26 cellular contexts compared by ENCODE assay signal in the genomic region with DNA sequence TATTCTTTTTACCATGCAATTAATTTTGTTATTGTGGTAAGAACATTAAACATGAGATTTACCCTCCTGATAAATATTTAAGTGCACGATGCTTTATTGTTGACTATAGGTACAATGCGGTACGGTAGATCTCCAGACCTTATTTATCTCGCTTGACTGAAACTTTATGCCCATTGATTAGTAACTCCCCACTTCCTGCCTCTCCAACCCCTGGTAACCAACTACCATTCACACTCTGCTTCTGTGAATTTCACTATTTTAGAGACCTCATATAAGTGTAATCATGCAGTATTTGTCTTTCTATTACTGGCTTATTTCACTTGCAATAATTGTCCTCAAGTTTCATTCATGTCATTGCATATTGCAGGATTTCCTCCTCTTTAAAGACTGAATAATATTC.
DNase-seq lines count a peak whose midpoint lies in the region; ATAC-seq and TF ChIP-seq lines count a peak whose summit lies in the region.
"Had no signal": no experiment of that assay in that cellular context is flagged by ENCODE, and none has a peak within 500 bp of the region (broad histone marks: within the 10 kb centered on the region; RNA-seq: fewer than 3 reads in every experiment).

No MANE protein-coding gene starts in this region.

- no peak overlapping the region for H3K4me3 ChIP-seq in effector memory CD4-positive, alpha-beta T cell (ENCODE audit: insufficient read depth, low read depth, low read length, poor library complexity, severe bottlenecking)
- H3K4me3 ChIP-seq: adrenal gland, tibial nerve had no signal

- H3K27me3 ChIP-seq in CD4-positive, alpha-beta T cell (ENCODE audit: control insufficient read depth, insufficient read depth, low read length) = no peaks in the 10 kb centered on the region
- no peaks in the 10 kb centered on the region for H3K27me3 ChIP-seq in effector memory CD4-positive, alpha-beta T cell (replicated peaks; ENCODE audit: control insufficient read depth, insufficient read depth, low read length, poor library complexity, severe bottlenecking)
- H3K27me3 ChIP-seq: adrenal gland, foreskin keratinocyte, heart right ventricle, tibial nerve had no signal

- no peak for DNase-seq in activated CD4-positive, alpha-beta T cell treated with anti-CD3 and anti-CD28 coated beads for 36 hours
- DNase-seq in activated CD4-positive, alpha-beta T cell treated with anti-CD3 and anti-CD28 coated beads for 48 hours = no peak
- no peak for DNase-seq in CD4-positive, alpha-beta T cell
- DNase-seq in T-helper 17 cell = no peak
- no peak for DNase-seq in effector memory CD4-positive, alpha-beta T cell
- no peak for DNase-seq in NCI-H226
- no peak for DNase-seq in stimulated activated CD4-positive, alpha-beta T cell treated with anti-CD3 and anti-CD28 coated beads, Interleukin-12 subunit alpha, Interleukin-12 subunit beta, amount 100 ng/mL, for 4 hours
- DNase-seq: activated CD4-positive, alpha-beta T cell treated with anti-CD3 and anti-CD28 coated beads, Interleukin-2, amount 50 U/mL, for 4 hours; adrenal gland; AML-193; Caco-2; DND-41; foreskin keratinocyte; H7; heart right ventricle; NCI-H1092 treated with DMSO at 0.1 percent for 48 hours; NCI-H187 treated with DMSO at 0.1 percent for 48 hours; NCI-H69; RPMI8226 had no signal

- peaks cover 8% of the 10 kb centered on the region for H3K36me3 Mint-ChIP-seq in activated CD4-positive, alpha-beta T cell treated with anti-CD3 and anti-CD28 coated beads for 36 hours (ENCODE audit: low read depth)
- no peaks in the 10 kb centered on the region for H3K36me3 Mint-ChIP-seq in CD4-positive, alpha-beta T cell (ENCODE audit: low read depth)
- H3K36me3 Mint-ChIP-seq in T-helper 17 cell (ENCODE audit: low read depth) = peaks cover 2% of the 10 kb centered on the region
- H3K36me3 Mint-ChIP-seq: brain had no signal

- H3K36me3 ChIP-seq in effector memory CD4-positive, alpha-beta T cell (ENCODE audit: control insufficient read depth, insufficient read depth, low read length) = no peaks in the 10 kb centered on the region
- H3K36me3 ChIP-seq: adrenal gland, heart right ventricle, tibial nerve had no signal

- H3K4me3 Mint-ChIP-seq in activated CD4-positive, alpha-beta T cell treated with anti-CD3 and anti-CD28 coated beads for 36 hours = peak overlapping the region; percentile 72
- H3K4me3 Mint-ChIP-seq in CD4-positive, alpha-beta T cell = peak overlapping the region; percentile 23
- H3K4me3 Mint-ChIP-seq in T-helper 17 cell = peak overlapping the region; percentile 99
- H3K4me3 Mint-ChIP-seq: brain had no signal

- intact Hi-C loops in activated CD4-positive, alpha-beta T cell treated with anti-CD3 and anti-CD28 coated beads for 36 hours (cut with DNase I, micrococcal nuclease) = loop anchor here (5.0 to 10.0 kb wide), 3 partner anchors 171 to 639 kb away; a partner anchor contains a TSS
- intact Hi-C loops in CD4-positive, alpha-beta T cell (cut with DNase I, micrococcal nuclease) = no loop called here

- POLR2A ChIA-PET in activated CD4-positive, alpha-beta T cell treated with anti-CD3 and anti-CD28 coated beads for 36 hours (lab: Charles Lee) = interaction anchor here (0.6 kb wide), 1 partner anchor 77 kb away, joined by 6 read pairs; no protein-coding TSS in a partner anchor
- POLR2A ChIA-PET in CD4-positive, alpha-beta T cell (lab: Charles Lee) = interaction anchor here (2.9 kb wide), 1 partner anchor 8 kb away, joined by 18 read pairs; no protein-coding TSS in a partner anchor

- peak; percentile 5 for ATAC-seq in activated CD4-positive, alpha-beta T cell treated with anti-CD3 and anti-CD28 coated beads for 36 hours
- no peak for ATAC-seq in CD4-positive, alpha-beta T cell (ENCODE audit: poor library complexity)
- ATAC-seq in T-helper 17 cell = no peak
- no peak for ATAC-seq in GM18907 (IDR thresholded peaks at IDR 0.05; ENCODE audit: unreplicated experiment)
- ATAC-seq: esophagus mucosa, foreskin keratinocyte, heart right ventricle, HepG2, sciatic nerve had no signal

- H3K4me1 ChIP-seq in effector memory CD4-positive, alpha-beta T cell (ENCODE audit: control insufficient read depth, insufficient read depth, low read length, poor library complexity, severe bottlenecking) = peaks cover 60% of the 10 kb centered on the region
- H3K4me1 ChIP-seq: Caco-2, foreskin keratinocyte had no signal

- no peaks in the 10 kb centered on the region for H3K27me3 Mint-ChIP-seq in activated CD4-positive, alpha-beta T cell treated with anti-CD3 and anti-CD28 coated beads for 36 hours
- H3K27me3 Mint-ChIP-seq in CD4-positive, alpha-beta T cell = no peaks in the 10 kb centered on the region
- no peaks in the 10 kb centered on the region for H3K27me3 Mint-ChIP-seq in T-helper 17 cell

- CTCF ChIA-PET in activated CD4-positive, alpha-beta T cell treated with anti-CD3 and anti-CD28 coated beads for 36 hours (lab: Charles Lee) = no interaction called here
- CTCF ChIA-PET in CD4-positive, alpha-beta T cell (lab: Charles Lee) = no interaction called here

- no peak for TF ChIP-seq CTCF in CD4-positive, alpha-beta T cell (IDR thresholded peaks at IDR 0.05)

- H3K27ac ChIP-seq in CD4-positive, alpha-beta T cell (ENCODE audit: low read depth, low read length) = no peak overlapping the region
- H3K27ac ChIP-seq in effector memory CD4-positive, alpha-beta T cell (ENCODE audit: insufficient read depth, low read length, poor library complexity, severe bottlenecking) = peak overlapping the region; percentile 89
- H3K27ac ChIP-seq: adrenal gland, foreskin keratinocyte, tibial nerve had no signal

- H3K4me1 Mint-ChIP-seq in activated CD4-positive, alpha-beta T cell treated with anti-CD3 and anti-CD28 coated beads for 36 hours = peaks cover 66% of the 10 kb centered on the region
- peaks cover 78% of the 10 kb centered on the region for H3K4me1 Mint-ChIP-seq in CD4-positive, alpha-beta T cell (ENCODE audit: low read depth)
- peaks cover 72% of the 10 kb centered on the region for H3K4me1 Mint-ChIP-seq in T-helper 17 cell

- H3K27ac Mint-ChIP-seq in activated CD4-positive, alpha-beta T cell treated with anti-CD3 and anti-CD28 coated beads for 36 hours = peak overlapping the region; percentile 79
- peak overlapping the region; percentile 45 for H3K27ac Mint-ChIP-seq in CD4-positive, alpha-beta T cell
- H3K27ac Mint-ChIP-seq in T-helper 17 cell = peak overlapping the region; percentile 100
- H3K27ac Mint-ChIP-seq: progenitor cell of endocrine pancreas had no signal

- H3K9me3 ChIP-seq in CD4-positive, alpha-beta T cell (ENCODE audit: control insufficient read depth, low read length) = no peaks in the 10 kb centered on the region
- no peaks in the 10 kb centered on the region for H3K9me3 ChIP-seq in T-helper 17 cell (ENCODE audit: control insufficient read depth, low read length, poor library complexity, severe bottlenecking)
- H3K9me3 ChIP-seq in effector memory CD4-positive, alpha-beta T cell (ENCODE audit: control insufficient read depth, low read length) = no peaks in the 10 kb centered on the region
- H3K9me3 ChIP-seq: adrenal gland, Caco-2, heart right ventricle, tibial nerve had no signal

- H3K9me3 Mint-ChIP-seq in activated CD4-positive, alpha-beta T cell treated with anti-CD3 and anti-CD28 coated beads for 36 hours (ENCODE audit: low read depth) = no peaks in the 10 kb centered on the region
- no peaks in the 10 kb centered on the region for H3K9me3 Mint-ChIP-seq in CD4-positive, alpha-beta T cell

Comparison
In these comparisons a context has a peak if more than half of its experiments do, and no peak if none do; other contexts are left out.
1. H3K27ac Mint-ChIP-seq: peak in every context shown above with its lines; median percentile 100 in T-helper 17 cell; 79 in activated CD4-positive, alpha-beta T cell treated with anti-CD3 and anti-CD28 coated beads for 36 hours; 45 in CD4-positive, alpha-beta T cell.
2. H3K4me3 Mint-ChIP-seq: peak in every context shown above with its lines; median percentile 99 in T-helper 17 cell; 72 in activated CD4-positive, alpha-beta T cell treated with anti-CD3 and anti-CD28 coated beads for 36 hours; 23 in CD4-positive, alpha-beta T cell.
3. intact Hi-C loops: an anchor here in activated CD4-positive, alpha-beta T cell treated with anti-CD3 and anti-CD28 coated beads for 36 hours (5.0 to 10.0 kb wide); none called in CD4-positive, alpha-beta T cell.